ENCODE assay signal across 15 cellular contexts in genomic region chr3:115517457-115518050, GRCh38.
DNase-seq lines count a peak whose midpoint lies in the region; ATAC-seq and TF ChIP-seq lines count a peak whose summit lies in the region.
"Had no signal": no experiment of that assay in that cellular context is flagged by ENCODE, and none has a peak within 500 bp of the region (broad histone marks: within the 10 kb centered on the region; RNA-seq: fewer than 3 reads in every experiment).

No MANE protein-coding gene starts in this region.

- H3K36me3 Mint-ChIP-seq in brain: no peaks in the 10 kb centered on the region
- H3K36me3 Mint-ChIP-seq: WTC11 had no signal

- H3K4me3 ChIP-seq in right atrium auricular region: no peak overlapping the region
- H3K4me3 ChIP-seq: BLaER1, ovary, upper lobe of right lung had no signal

- ATAC-seq in left cardiac atrium (no peak), HG03342 (IDR thresholded peaks at IDR 0.05; ENCODE audit: unreplicated experiment) (peak; percentile 36)
- ATAC-seq in stimulated activated naive CD8-positive, alpha-beta T cell treated with anti-CD3 and anti-CD28 coated beads, Interleukin-15, amount 100 ng/mL, for 72 hours: peak; percentile 86

- no peaks in the 10 kb centered on the region for H3K27me3 Mint-ChIP-seq in brain
- H3K27me3 Mint-ChIP-seq in stimulated activated naive CD8-positive, alpha-beta T cell treated with anti-CD3 and anti-CD28 coated beads, Interleukin-15, amount 100 ng/mL, for 72 hours: peaks cover 15% of the 10 kb centered on the region

- no peak for TF ChIP-seq CTCF in right atrium auricular region (IDR thresholded peaks at IDR 0.05)
- TF ChIP-seq CTCF in brain (conservative IDR thresholded peaks at IDR 0.05): no peak

- H3K36me3 ChIP-seq in right atrium auricular region: no peaks in the 10 kb centered on the region
- H3K36me3 ChIP-seq: BLaER1, ovary, upper lobe of right lung had no signal

- H3K27ac ChIP-seq in right atrium auricular region: peak overlapping the region; percentile 34 to 63
- H3K27ac ChIP-seq: BLaER1, ovary, RWPE1, upper lobe of right lung had no signal

- intact Hi-C loops in left cardiac atrium (cut with DNase I): no loop called here

- peaks cover 0 to 24% of the 10 kb centered on the region in 2 donors for H3K4me1 ChIP-seq in right atrium auricular region
- H3K4me1 ChIP-seq: upper lobe of right lung had no signal

- peaks cover 0 to 10% (median 5%) of the 10 kb centered on the region in 5 experiments for H3K9me3 Mint-ChIP-seq in brain
- H3K9me3 Mint-ChIP-seq in stimulated activated naive CD8-positive, alpha-beta T cell treated with anti-CD3 and anti-CD28 coated beads, Interleukin-15, amount 100 ng/mL, for 72 hours: no peaks in the 10 kb centered on the region

- DNase-seq in right atrium auricular region (ENCODE audit: low spot score) (no peak), left cardiac atrium (no peak), Ammon's horn (ENCODE audit: low spot score) (no peak), NCI-H1694 treated with DMSO at 0.1 percent for 48 hours (lab: John Stamatoyannopoulos, UW) (no peak), NCI-H187 (lab: John Stamatoyannopoulos, UW) (no peak)
- DNase-seq in stimulated activated naive CD8-positive, alpha-beta T cell treated with anti-CD3 and anti-CD28 coated beads, Interleukin-15, amount 100 ng/mL, for 72 hours: peak in 1 of 2 donors; percentile 40
- DNase-seq: cerebellar nuclear complex, NCI-H1092 treated with DMSO at 0.1 percent for 48 hours, ovary, upper lobe of right lung had no signal

- H3K4me3 Mint-ChIP-seq in brain: no peak overlapping the region
- H3K4me3 Mint-ChIP-seq in stimulated activated naive CD8-positive, alpha-beta T cell treated with anti-CD3 and anti-CD28 coated beads, Interleukin-15, amount 100 ng/mL, for 72 hours: no peak overlapping the region
- H3K4me3 Mint-ChIP-seq: WTC11 had no signal

- H3K27ac Mint-ChIP-seq in brain: peak overlapping the region in 3 of 5 experiments; percentile 27 to 80 (median 31)
- no peak overlapping the region for H3K27ac Mint-ChIP-seq in stimulated activated naive CD8-positive, alpha-beta T cell treated with anti-CD3 and anti-CD28 coated beads, Interleukin-15, amount 100 ng/mL, for 72 hours
- H3K27ac Mint-ChIP-seq: WTC11 had no signal

- H3K9me3 ChIP-seq in right atrium auricular region: no peaks in the 10 kb centered on the region
- H3K9me3 ChIP-seq: BLaER1, ovary, upper lobe of right lung had no signal

- H3K4me1 Mint-ChIP-seq in brain: peaks cover 44% of the 10 kb centered on the region
- H3K4me1 Mint-ChIP-seq in stimulated activated naive CD8-positive, alpha-beta T cell treated with anti-CD3 and anti-CD28 coated beads, Interleukin-15, amount 100 ng/mL, for 72 hours: peaks cover 20% of the 10 kb centered on the region

- no peaks in the 10 kb centered on the region for H3K27me3 ChIP-seq in right atrium auricular region
- H3K27me3 ChIP-seq: BLaER1, ovary, upper lobe of right lung had no signal

Comparison
In these comparisons a context has a peak if more than half of its experiments do, and no peak if none do; other contexts are left out.
1. ATAC-seq: peak in HG03342 (single experiment) and stimulated activated naive CD8-positive, alpha-beta T cell treated with anti-CD3 and anti-CD28 coated beads, Interleukin-15, amount 100 ng/mL, for 72 hours (single experiment); none in left cardiac atrium (0 of 2).
2. H3K27ac Mint-ChIP-seq: peak in brain (3 of 5); none in stimulated activated naive CD8-positive, alpha-beta T cell treated with anti-CD3 and anti-CD28 coated beads, Interleukin-15, amount 100 ng/mL, for 72 hours (0 of 2).